Comparison of ENCODE assay signal across 26 cellular contexts in the genomic region with DNA sequence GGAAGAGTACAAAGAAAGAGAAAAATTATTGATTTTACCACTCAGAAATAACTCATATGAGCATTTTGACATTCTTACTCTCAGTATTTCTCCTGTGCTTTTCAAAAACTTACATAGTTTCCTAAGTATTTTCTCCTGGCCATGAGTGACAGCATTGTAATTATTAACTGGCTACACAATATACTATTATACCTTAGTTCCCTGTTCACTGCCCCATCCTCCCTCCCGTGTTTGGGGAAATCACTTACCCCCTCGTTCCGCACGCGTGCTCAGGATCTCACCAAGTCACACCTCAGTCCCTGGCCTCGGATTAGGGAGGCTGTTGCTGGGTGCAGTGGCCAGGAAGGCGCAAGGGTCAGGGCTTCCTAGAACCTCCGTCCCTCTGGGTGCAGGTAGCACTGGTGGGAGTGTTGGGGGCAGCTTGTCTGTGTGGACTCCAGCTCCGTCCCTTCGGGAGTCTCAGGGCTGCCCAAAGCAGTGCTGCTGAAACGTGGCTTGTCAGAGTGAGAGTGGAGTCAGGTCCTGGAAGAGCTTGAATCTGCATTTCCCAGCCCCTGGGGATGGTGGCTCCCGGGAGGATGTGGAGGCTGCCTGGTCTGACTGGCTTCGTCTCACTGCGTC. TPM values are rescaled to one million over a fixed set of nuclear protein-coding genes. Genes with fewer than 3 reads are reported as not detected.
A peak's percentile ranks its signal among the peaks of the same experiment; 100 is the strongest.
DNase-seq lines count a peak whose midpoint lies in the region; ATAC-seq, FAIRE-seq and TF ChIP-seq lines count a peak whose summit lies in the region.
"Had no signal": no experiment of that assay in that cellular context is flagged by ENCODE, and none has a peak within 500 bp of the region (broad histone marks: within the 10 kb centered on the region; RNA-seq: fewer than 3 reads in every experiment).

No MANE protein-coding gene starts in this region.

- H3K4me1 ChIP-seq in BLaER1, result peaks cover 23% of the 10 kb centered on the region
- peaks cover 0 to 3% of the 10 kb centered on the region in 2 experiments; a peak in 2 of 5 replicates for H3K4me1 ChIP-seq in K562 (replicated peaks in 1 of 2; ENCODE audit: control insufficient read depth in 2 of 2, insufficient read depth in 2 of 2, low read length in 2 of 2)
- no peaks in the 10 kb centered on the region for H3K4me1 ChIP-seq in neural progenitor cell

- no peaks in the 10 kb centered on the region for H3K9me1 ChIP-seq in K562 (ENCODE audit: control insufficient read depth, insufficient read depth, low read length)

- in situ Hi-C loops in K562 (cut with MboI), result no loop called here

- no peak for FAIRE-seq in K562 (lab: Jason Lieb, UNC)
- FAIRE-seq: A204.1, G401.6 had no signal

- H3K4me3 Mint-ChIP-seq in neural progenitor cell, result no peak overlapping the region
- H3K4me3 Mint-ChIP-seq: CD4-positive, alpha-beta memory T cell had no signal

- no peak overlapping the region for H2AFZ ChIP-seq in K562 (ENCODE audit: low read depth, low read length)
- H2AFZ ChIP-seq in neural progenitor cell (replicated peaks), result no peak overlapping the region

- H3K27me3 Mint-ChIP-seq in neural progenitor cell (ENCODE audit: insufficient read depth, low read depth), result no peaks in the 10 kb centered on the region
- H3K27me3 Mint-ChIP-seq: CD4-positive, alpha-beta memory T cell had no signal

- peaks cover 26% of the 10 kb centered on the region for H4K20me1 ChIP-seq in BLaER1
- no peaks in the 10 kb centered on the region for H4K20me1 ChIP-seq in K562 (replicated peaks; ENCODE audit: control insufficient read depth, insufficient read depth, low read length)
- peaks cover 12% of the 10 kb centered on the region for H4K20me1 ChIP-seq in neural progenitor cell (ENCODE audit: low read depth)

- H3K4me3 ChIP-seq in BLaER1, result no peak overlapping the region
- no peak overlapping the region for H3K4me3 ChIP-seq in K562
- H3K4me3 ChIP-seq in neural progenitor cell, result no peak overlapping the region
- H3K4me3 ChIP-seq: SJCRH30 had no signal

- DNase-seq in K562 (ENCODE audit: extremely low read depth in 1 of 4, low spot score in 3 of 4), result no peak
- no peak for DNase-seq in neural progenitor cell (ENCODE audit: low spot score)
- no peak for DNase-seq in HK-2 (ENCODE audit: unreplicated experiment)
- DNase-seq in stimulated activated naive CD8-positive, alpha-beta T cell treated with anti-CD3 and anti-CD28 coated beads, Interleukin-15, Interleukin-2, amounts not matched to agents 100 U/mL and 50 U/mL, for 24 hours, result no peak
- DNase-seq: AML-193; C1 segment of cervical spinal cord; CD4-positive, alpha-beta memory T cell; COR-L47; DMS53; Karpas-422; NCI-H1105 treated with DMSO at 0.1 percent for 48 hours; NCI-H146; NCI-H1930; NCI-H2107; NCI-H446 treated with DMSO at 0.1 percent for 48 hours; NCI-H526; NCI-H82; NK-92 treated with Interleukin-12 subunit alpha and Interleukin-12 subunit beta, amount 100 ng/mL, for 24 hours; PC-3; SJCRH30 had no signal

- peaks cover 76% of the 10 kb centered on the region for H3K36me3 ChIP-seq in BLaER1
- peaks cover 33% of the 10 kb centered on the region; the same call in 2 of the 3 replicates for H3K36me3 ChIP-seq in K562 (ENCODE audit: control insufficient read depth, insufficient read depth, low read length)
- H3K36me3 ChIP-seq in neural progenitor cell, result no peaks in the 10 kb centered on the region

- ATAC-seq in K562, result no peak
- no peak for ATAC-seq in stimulated activated naive CD8-positive, alpha-beta T cell treated with anti-CD3 and anti-CD28 coated beads, Interleukin-15, Interleukin-2, amounts not matched to agents 100 U/mL and 50 U/mL, for 24 hours
- ATAC-seq: HCT116, PC-3, Right ventricle myocardium inferior, SK-N-SH treated with all-trans-retinoic acid at 6 μM for 48 hours had no signal

- TF ChIP-seq POLR2A in K562 (conservative IDR thresholded peaks at IDR 0.05), result no peak

- H3K79me2 ChIP-seq in K562 (ENCODE audit: control insufficient read depth, insufficient read depth, low read length) (no peaks in the 10 kb centered on the region), neural progenitor cell (ENCODE audit: low read depth) (no peaks in the 10 kb centered on the region)

- no peaks in the 10 kb centered on the region for H3K9me3 Mint-ChIP-seq in neural progenitor cell
- H3K9me3 Mint-ChIP-seq: CD4-positive, alpha-beta memory T cell had no signal

- H3K4me2 ChIP-seq in BLaER1 (no peak overlapping the region), K562 (ENCODE audit: insufficient read depth, low read length) (no peak overlapping the region), neural progenitor cell (no peak overlapping the region)

- POLR2A ChIA-PET in K562 (lab: Yijun Ruan, JAX), result interaction anchor here (1.6 kb wide), 1 partner anchor 11 kb away, joined by 5 read pairs; no protein-coding TSS in a partner anchor

- peaks cover 10% of the 10 kb centered on the region for H3K4me1 Mint-ChIP-seq in neural progenitor cell

- no peak overlapping the region for H3K27ac ChIP-seq in BLaER1
- H3K27ac ChIP-seq in K562 (ENCODE audit: extremely low read depth, low read depth, low read length), result no peak overlapping the region
- no peak overlapping the region for H3K27ac ChIP-seq in neural progenitor cell
- H3K27ac ChIP-seq: SJCRH30 had no signal

- no peak for TF ChIP-seq CTCF in K562 (IDR thresholded peaks at IDR 0.05 in 2 of 3, conservative IDR thresholded peaks at IDR 0.05 in 1 of 3; ENCODE audit: insufficient read depth in 2 of 3, low read depth in 1 of 3, low read length in 3 of 3)
- TF ChIP-seq CTCF in neural progenitor cell (IDR thresholded peaks at IDR 0.05), result no peak

- H3K9ac ChIP-seq in BLaER1 (0 out of 2 replicates have a peak overlapping the region, but pooled peaks have one; percentile 9), K562 (ENCODE audit: insufficient read depth in 1 of 2, low read depth in 2 of 2, low read length in 2 of 2) (0 out of 4 replicates have a peak overlapping the region, but pooled peaks of 1 of the 2 experiments have one; percentile 36), neural progenitor cell (peak overlapping the region; percentile 27)

- no peaks in the 10 kb centered on the region for H3F3A ChIP-seq in neural progenitor cell (ENCODE audit: low read depth)

- intact Hi-C loops in K562 (cut with micrococcal nuclease), result no loop called here

- no peak overlapping the region for H3K27ac Mint-ChIP-seq in neural progenitor cell

- 96% methylated on average over 11 of the region's 14 CpGs for WGBS in K562 (ENCODE audit: insufficient coverage, low coverage, missing lambda C conversion rate)

- no peak for TF ChIP-seq RAD21 in K562 (CRISPR knock-in tag; conservative IDR thresholded peaks at IDR 0.05 in 1 of 2, IDR thresholded peaks at IDR 0.05 in 1 of 2)

- no peaks in the 10 kb centered on the region for H3K9me3 ChIP-seq in BLaER1
- H3K9me3 ChIP-seq in K562 (replicated peaks; ENCODE audit: control insufficient read depth, insufficient read depth, low read depth, low read length), result no peaks in the 10 kb centered on the region
- H3K9me3 ChIP-seq in neural progenitor cell (ENCODE audit: low read depth), result no peaks in the 10 kb centered on the region
- H3K9me3 ChIP-seq: SJCRH30 had no signal

- H3K27me3 ChIP-seq in BLaER1, result no peaks in the 10 kb centered on the region
- no peaks in the 10 kb centered on the region for H3K27me3 ChIP-seq in K562 (ENCODE audit: control insufficient read depth in 2 of 2, insufficient read depth in 2 of 2, low read length in 2 of 2)
- H3K27me3 ChIP-seq in neural progenitor cell, result no peaks in the 10 kb centered on the region
- H3K27me3 ChIP-seq: SJCRH30 had no signal

- CTCF ChIA-PET in K562 (lab: Yijun Ruan, JAX; ENCODE audit: low intra/inter-chr PET ratio), result no interaction called here

- no peak for TF ChIP-seq EP300 in K562 (IDR thresholded peaks at IDR 0.05; ENCODE audit: low read length)

- BruUV-seq in K562 (replicated peaks; lab: Mats Ljungman, UMichigan), result no TSS peak

- H3K36me3 Mint-ChIP-seq in neural progenitor cell, result peaks cover 19% of the 10 kb centered on the region

RNA-seq across cellular contexts. Expression of a gene that starts 23.2 kb away (rescaled TPM):
- total RNA-seq in K562 (2011; cell fraction: chromatin; rRNA removed; ENCODE audit: low replicate concordance), result 190 and 391 TPM in 2 replicates
- 192 and 201 TPM in 2 replicates for total RNA-seq in K562 (2011; cell fraction: nucleolus; rRNA removed)
- total RNA-seq in K562 (2011; cell fraction: nucleoplasm; rRNA removed), result 147 and 161 TPM in 2 replicates
- total RNA-seq in K562 (2014; rRNA removed) (32.1 and 45.3 TPM in 2 replicates), K562 (2014; rRNA removed; fragmentation: Illumina TruSeq; extraction: Trizol) (28.9 and 36.3 TPM in 2 replicates), K562 (2015; rRNA removed; fragmentation: Illumina TruSeq; extraction: Trizol) (28.5 and 35.6 TPM in 2 replicates), K562 (2021) (51.7 and 54.9 TPM in 2 replicates), neural progenitor cell (ENCODE audit: low replicate concordance) (80.7 and 114 TPM in 2 replicates)
- polyA plus RNA-seq in K562 (2011; rRNA removed) (58.8 and 75.1 TPM in 2 replicates), K562 (2014; fragmentation: Illumina TruSeq; extraction: Trizol) (49.6 and 55.9 TPM in 2 replicates), K562 (2014; fragmentation: Nextera tagmentation; extraction: Ambion mirVana) (10 to 100 TPM in 1 of 2 experiments, 1 to 10 TPM in 1; 5.9 to 13.2 TPM), K562 (2014; rRNA removed) (47.1 and 58.1 TPM in 2 replicates)
- 53.1 and 78.3 TPM in 2 replicates for polyA plus RNA-seq in K562 (2011; cell fraction: cytosol; rRNA removed)
- 238 and 272 TPM in 2 replicates for polyA plus RNA-seq in K562 (2011; cell fraction: nucleus; rRNA removed)
- polyA plus RNA-seq in K562 (2012), result 49.9 and 50.6 TPM in 2 replicates
- polyA minus RNA-seq in K562 (2011; rRNA and poly(A)+ RNA removed), result 46.1 and 62.6 TPM in 2 replicates
- 34.6 and 38.6 TPM in 2 replicates for polyA minus RNA-seq in K562 (2011; cell fraction: cytosol; rRNA and poly(A)+ RNA removed)
- polyA minus RNA-seq in K562 (2011; cell fraction: nucleus; rRNA and poly(A)+ RNA removed), result 46.6 and 70.8 TPM in 2 replicates

RNA-seq across cellular contexts. Expression of a gene that starts 23.7 kb away (rescaled TPM):
- 16.6 and 44.7 TPM in 2 replicates for total RNA-seq in K562 (2011; cell fraction: chromatin; rRNA removed; ENCODE audit: low replicate concordance)
- 27.8 and 36.2 TPM in 2 replicates for total RNA-seq in K562 (2011; cell fraction: nucleolus; rRNA removed)
- 21.6 and 23.1 TPM in 2 replicates for total RNA-seq in K562 (2011; cell fraction: nucleoplasm; rRNA removed)
- total RNA-seq in K562 (2014; rRNA removed), result 56.2 and 79.2 TPM in 2 replicates
- total RNA-seq in K562 (2014; rRNA removed; fragmentation: Illumina TruSeq; extraction: Trizol), result 16.5 and 26.3 TPM in 2 replicates
- total RNA-seq in K562 (2015; rRNA removed; fragmentation: Illumina TruSeq; extraction: Trizol), result 50.1 and 50.5 TPM in 2 replicates
- 60.9 and 65.9 TPM in 2 replicates for total RNA-seq in K562 (2021)
- polyA plus RNA-seq in K562 (2011; rRNA removed), result 25.6 and 33.3 TPM in 2 replicates
- 32.2 and 65.6 TPM in 2 replicates for polyA plus RNA-seq in K562 (2011; cell fraction: cytosol; rRNA removed)
- 19.3 and 26.4 TPM in 2 replicates for polyA plus RNA-seq in K562 (2011; cell fraction: nucleus; rRNA removed)
- polyA plus RNA-seq in K562 (2012), result 42.1 and 45.0 TPM in 2 replicates
- polyA plus RNA-seq in K562 (2014; fragmentation: Illumina TruSeq; extraction: Trizol), result 44.1 and 73.5 TPM in 2 replicates
- polyA plus RNA-seq in K562 (2014; fragmentation: Nextera tagmentation; extraction: Ambion mirVana), result 1 to 10 TPM; 8.6 to 9.2 TPM
- polyA plus RNA-seq in K562 (2014; rRNA removed), result 43.9 and 49.2 TPM in 2 replicates
- 14.2 and 18.5 TPM in 2 replicates for polyA minus RNA-seq in K562 (2011; rRNA and poly(A)+ RNA removed)
- 25.8 and 30.1 TPM in 2 replicates for polyA minus RNA-seq in K562 (2011; cell fraction: cytosol; rRNA and poly(A)+ RNA removed)
- polyA minus RNA-seq in K562 (2011; cell fraction: nucleus; rRNA and poly(A)+ RNA removed), result 12.4 and 12.9 TPM in 2 replicates
- total RNA-seq in neural progenitor cell (ENCODE audit: low replicate concordance), result 25.6 and 43.2 TPM in 2 replicates

RNA-seq across cellular contexts. Expression of a gene that starts 25.9 kb away (rescaled TPM):
- total RNA-seq in K562 (2011; cell fraction: chromatin; rRNA removed; ENCODE audit: low replicate concordance), result 57.7 and 95.5 TPM in 2 replicates
- 74.7 and 77.5 TPM in 2 replicates for total RNA-seq in K562 (2011; cell fraction: nucleolus; rRNA removed)
- total RNA-seq in K562 (2011; cell fraction: nucleoplasm; rRNA removed), result 86.8 and 106 TPM in 2 replicates
- total RNA-seq in K562 (2014; rRNA removed), result 78.1 and 81.1 TPM in 2 replicates
- total RNA-seq in K562 (2014; rRNA removed; fragmentation: Illumina TruSeq; extraction: Trizol), result 26.5 and 31.9 TPM in 2 replicates
- total RNA-seq in K562 (2015; rRNA removed; fragmentation: Illumina TruSeq; extraction: Trizol), result 47.9 and 55.3 TPM in 2 replicates
- total RNA-seq in K562 (2021), result 83.3 and 85.0 TPM in 2 replicates
- polyA plus RNA-seq in K562 (2011; rRNA removed), result 51.2 and 51.8 TPM in 2 replicates
- 45.7 and 67.7 TPM in 2 replicates for polyA plus RNA-seq in K562 (2011; cell fraction: cytosol; rRNA removed)
- 49.7 and 59.0 TPM in 2 replicates for polyA plus RNA-seq in K562 (2011; cell fraction: nucleus; rRNA removed)
- polyA plus RNA-seq in K562 (2012), result 49.1 and 64.7 TPM in 2 replicates
- polyA plus RNA-seq in K562 (2014; fragmentation: Illumina TruSeq; extraction: Trizol), result 43.4 and 50.3 TPM in 2 replicates
- 10 to 100 TPM in 1 of 2 experiments, 1 to 10 TPM in 1; 8.2 to 20.4 TPM for polyA plus RNA-seq in K562 (2014; fragmentation: Nextera tagmentation; extraction: Ambion mirVana)
- polyA plus RNA-seq in K562 (2014; rRNA removed), result 68.7 and 79.5 TPM in 2 replicates
- polyA minus RNA-seq in K562 (2011; rRNA and poly(A)+ RNA removed), result 9.9 and 12.3 TPM in 2 replicates
- polyA minus RNA-seq in K562 (2011; cell fraction: cytosol; rRNA and poly(A)+ RNA removed), result 22.5 and 22.9 TPM in 2 replicates
- 12.9 and 17.8 TPM in 2 replicates for polyA minus RNA-seq in K562 (2011; cell fraction: nucleus; rRNA and poly(A)+ RNA removed)
- 43.4 and 59.9 TPM in 2 replicates for total RNA-seq in neural progenitor cell (ENCODE audit: low replicate concordance)

RNA-seq across cellular contexts. Expression of a gene that starts 41.1 kb away (rescaled TPM):
- total RNA-seq in K562 (2011; cell fraction: chromatin; rRNA removed; ENCODE audit: low replicate concordance), result 115 and 209 TPM in 2 replicates
- total RNA-seq in K562 (2011; cell fraction: nucleolus; rRNA removed), result 112 and 114 TPM in 2 replicates
- 67.4 and 95.2 TPM in 2 replicates for total RNA-seq in K562 (2011; cell fraction: nucleoplasm; rRNA removed)
- total RNA-seq in K562 (2014; rRNA removed) (28.7 and 30.5 TPM in 2 replicates), K562 (2014; rRNA removed; fragmentation: Illumina TruSeq; extraction: Trizol) (23.2 and 27.9 TPM in 2 replicates), K562 (2015; rRNA removed; fragmentation: Illumina TruSeq; extraction: Trizol) (26.9 and 28.4 TPM in 2 replicates), K562 (2021) (25.1 and 27.5 TPM in 2 replicates), neural progenitor cell (ENCODE audit: low replicate concordance) (38.2 and 49.0 TPM in 2 replicates)
- polyA plus RNA-seq in K562 (2011; rRNA removed) (32.0 and 37.2 TPM in 2 replicates), K562 (2014; fragmentation: Illumina TruSeq; extraction: Trizol) (21.9 and 23.2 TPM in 2 replicates), K562 (2014; fragmentation: Nextera tagmentation; extraction: Ambion mirVana) (10 to 100 TPM; 10.4 to 13.2 TPM), K562 (2014; rRNA removed) (53.3 and 73.4 TPM in 2 replicates)
- 27.3 and 27.8 TPM in 2 replicates for polyA plus RNA-seq in K562 (2011; cell fraction: cytosol; rRNA removed)
- polyA plus RNA-seq in K562 (2011; cell fraction: nucleus; rRNA removed), result 77.4 and 82.1 TPM in 2 replicates
- 23.3 and 29.6 TPM in 2 replicates for polyA plus RNA-seq in K562 (2012)
- polyA minus RNA-seq in K562 (2011; rRNA and poly(A)+ RNA removed), result 33.2 and 34.8 TPM in 2 replicates
- polyA minus RNA-seq in K562 (2011; cell fraction: cytosol; rRNA and poly(A)+ RNA removed), result 17.5 and 22.4 TPM in 2 replicates
- 22.6 and 23.5 TPM in 2 replicates for polyA minus RNA-seq in K562 (2011; cell fraction: nucleus; rRNA and poly(A)+ RNA removed)
